In genomic region chr1:3172431-3173112, GRCh38 we compare ENCODE assay signal across 21 cellular contexts.
DNase-seq lines count a peak whose midpoint lies in the region; ATAC-seq and TF ChIP-seq lines count a peak whose summit lies in the region.
"Had no signal": no experiment of that assay in that cellular context is flagged by ENCODE, and none has a peak within 500 bp of the region (broad histone marks: within the 10 kb centered on the region; RNA-seq: fewer than 3 reads in every experiment).

No MANE protein-coding gene starts in this region.

- TF ChIP-seq CTCF in ascending aorta (IDR thresholded peaks at IDR 0.05) (no peak), neural crest cell (conservative IDR thresholded peaks at IDR 0.05) (no peak), tibial artery (IDR thresholded peaks at IDR 0.05) (no peak)

- ATAC-seq in stimulated activated naive CD8-positive, alpha-beta T cell treated with anti-CD3 and anti-CD28 coated beads, Interleukin-15, Interleukin-2, amounts not matched to agents 100 U/mL and 50 U/mL, for 24 hours, result no peak
- ATAC-seq in activated T-cell treated with anti-CD3 and anti-CD28 coated beads, Interleukin-2, amount 50 U/mL, for 4 hours, result no peak
- ATAC-seq: activated CD4-positive, CD25-positive, alpha-beta regulatory T cell treated with anti-CD3 and anti-CD28 coated beads, Interleukin-2, amount 50 U/mL, for 24 hours; activated T-cell treated with anti-CD3 and anti-CD28 coated beads, Interleukin-2, amount 50 U/mL, for 72 hours; foreskin keratinocyte; stimulated activated naive B cell treated with anti-CD40 and anti-IgM and Interleukin-4, amounts not matched to agents 10 μg/mL and 1 μg/mL and 100 μg/mL, for 72 hours had no signal

- peak overlapping the region; percentile 37 for H3K27ac Mint-ChIP-seq in neural crest cell (ENCODE audit: unreplicated experiment)
- H3K27ac Mint-ChIP-seq: activated T-cell treated with anti-CD3 and anti-CD28 coated beads, Interleukin-2, amount 50 U/mL, for 72 hours; stimulated activated naive B cell treated with anti-CD40 and anti-IgM and Interleukin-4, amounts not matched to agents 10 μg/mL and 1 μg/mL and 100 μg/mL, for 72 hours had no signal

- H3K27me3 ChIP-seq in ascending aorta (no peaks in the 10 kb centered on the region), tibial artery (no peaks in the 10 kb centered on the region)
- H3K27me3 ChIP-seq: brain microvascular endothelial cell, foreskin keratinocyte, SJSA1 had no signal

- peaks cover 45% of the 10 kb centered on the region for H3K4me1 Mint-ChIP-seq in neural crest cell
- no peaks in the 10 kb centered on the region for H3K4me1 Mint-ChIP-seq in activated T-cell treated with anti-CD3 and anti-CD28 coated beads, Interleukin-2, amount 50 U/mL, for 4 hours (ENCODE audit: low read depth)

- H3K9me3 ChIP-seq in ascending aorta, result no peaks in the 10 kb centered on the region
- no peaks in the 10 kb centered on the region for H3K9me3 ChIP-seq in tibial artery
- H3K9me3 ChIP-seq: esophagus squamous epithelium, SJSA1 had no signal

- DNase-seq in NCI-H1436 (lab: John Stamatoyannopoulos, UW) (peak; percentile 24), ascending aorta (ENCODE audit: low spot score in 2 of 2) (no peak), neural crest cell (ENCODE audit: low read depth, low spot score) (no peak), tibial artery (no peak), NCI-H1417 (lab: John Stamatoyannopoulos, UW) (no peak)
- DNase-seq in stimulated activated naive CD8-positive, alpha-beta T cell treated with anti-CD3 and anti-CD28 coated beads, Interleukin-15, Interleukin-2, amounts not matched to agents 100 U/mL and 50 U/mL, for 24 hours, result no peak
- DNase-seq in activated T-cell treated with anti-CD3 and anti-CD28 coated beads, Interleukin-2, amount 50 U/mL, for 4 hours, result no peak
- DNase-seq: activated CD4-positive, alpha-beta T cell treated with anti-CD3 and anti-CD28 coated beads, Interleukin-2, amount 50 U/mL, for 48 hours; activated T-cell treated with anti-CD3 and anti-CD28 coated beads, Interleukin-2, amount 50 U/mL, for 72 hours; brain microvascular endothelial cell; COR-L47; esophagus squamous epithelium; foreskin keratinocyte; HCEC 1CT; MM.1S; stimulated activated naive B cell treated with anti-CD40 and anti-IgM and Interleukin-4, amounts not matched to agents 10 μg/mL and 1 μg/mL and 100 μg/mL, for 72 hours; T-helper 1 cell had no signal

- H3K27me3 Mint-ChIP-seq in neural crest cell (ENCODE audit: low read depth), result peaks cover 6% of the 10 kb centered on the region
- H3K27me3 Mint-ChIP-seq in activated T-cell treated with anti-CD3 and anti-CD28 coated beads, Interleukin-2, amount 50 U/mL, for 4 hours (ENCODE audit: low read depth), result peaks cover 39% of the 10 kb centered on the region

- no peaks in the 10 kb centered on the region for H3K36me3 Mint-ChIP-seq in neural crest cell (ENCODE audit: low read depth)
- no peaks in the 10 kb centered on the region for H3K36me3 Mint-ChIP-seq in activated T-cell treated with anti-CD3 and anti-CD28 coated beads, Interleukin-2, amount 50 U/mL, for 4 hours (ENCODE audit: insufficient read depth)
- H3K36me3 Mint-ChIP-seq: stimulated activated naive B cell treated with anti-CD40 and anti-IgM and Interleukin-4, amounts not matched to agents 10 μg/mL and 1 μg/mL and 100 μg/mL, for 72 hours had no signal

- H3K4me3 ChIP-seq in ascending aorta, result no peak overlapping the region
- H3K4me3 ChIP-seq in tibial artery, result no peak overlapping the region
- H3K4me3 ChIP-seq: esophagus squamous epithelium, SJSA1 had no signal

- H3K27ac ChIP-seq in ascending aorta (peak overlapping the region; percentile 91 to 93), tibial artery (peak overlapping the region; percentile 88)
- H3K27ac ChIP-seq: brain microvascular endothelial cell, C4-2B, foreskin keratinocyte, RWPE1, SJSA1 had no signal

- no peaks in the 10 kb centered on the region for H3K36me3 ChIP-seq in ascending aorta
- no peaks in the 10 kb centered on the region for H3K36me3 ChIP-seq in tibial artery
- H3K36me3 ChIP-seq: brain microvascular endothelial cell, esophagus squamous epithelium, SJSA1 had no signal

- peaks cover 25 to 75% of the 10 kb centered on the region in 2 donors for H3K4me1 ChIP-seq in ascending aorta
- peaks cover 6 to 80% (median 73%) of the 10 kb centered on the region in 4 donors for H3K4me1 ChIP-seq in tibial artery
- H3K4me1 ChIP-seq: foreskin keratinocyte, SJSA1 had no signal

- no peaks in the 10 kb centered on the region for H3K9me3 Mint-ChIP-seq in neural crest cell
- no peaks in the 10 kb centered on the region for H3K9me3 Mint-ChIP-seq in activated T-cell treated with anti-CD3 and anti-CD28 coated beads, Interleukin-2, amount 50 U/mL, for 4 hours
- H3K9me3 Mint-ChIP-seq: activated T-cell treated with anti-CD3 and anti-CD28 coated beads, Interleukin-2, amount 50 U/mL, for 72 hours; stimulated activated naive B cell treated with anti-CD40 and anti-IgM and Interleukin-4, amounts not matched to agents 10 μg/mL and 1 μg/mL and 100 μg/mL, for 72 hours had no signal

- intact Hi-C loops in ascending aorta (cut with DNase I) (loop anchor here (1.0 kb wide), 1 partner anchor 98 kb away; no protein-coding TSS in a partner anchor), tibial artery (cut with DNase I; ENCODE audit: low total_unique reads) (loop anchor here (5.0 kb wide), 2 partner anchors 45 to 100 kb away; no protein-coding TSS in a partner anchor)

- peak overlapping the region; percentile 58 for H3K4me3 Mint-ChIP-seq in neural crest cell
- no peak overlapping the region for H3K4me3 Mint-ChIP-seq in activated T-cell treated with anti-CD3 and anti-CD28 coated beads, Interleukin-2, amount 50 U/mL, for 4 hours
- H3K4me3 Mint-ChIP-seq: activated T-cell treated with anti-CD3 and anti-CD28 coated beads, Interleukin-2, amount 50 U/mL, for 72 hours; stimulated activated naive B cell treated with anti-CD40 and anti-IgM and Interleukin-4, amounts not matched to agents 10 μg/mL and 1 μg/mL and 100 μg/mL, for 72 hours had no signal
